12 cellular contexts compared by ENCODE assay signal in the genomic region with DNA sequence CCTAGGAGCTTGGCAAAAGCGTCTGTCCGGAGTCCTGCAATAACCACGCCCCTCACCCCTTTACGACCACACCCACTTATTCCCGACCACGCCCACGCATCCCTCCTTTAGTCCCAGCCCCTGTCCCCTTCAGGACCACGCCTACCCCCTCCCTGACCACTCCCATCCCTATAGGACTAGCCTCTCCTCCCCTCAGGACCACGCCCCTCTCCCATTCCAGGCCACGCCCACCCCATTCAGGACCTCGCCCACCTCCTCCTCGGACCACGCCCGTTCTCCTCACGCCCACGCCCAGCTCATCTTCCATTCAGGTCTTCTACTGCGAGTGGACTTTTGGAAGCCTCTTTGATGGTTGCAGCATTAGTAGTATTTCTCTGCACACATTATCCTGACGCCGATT.
DNase-seq lines count a peak whose midpoint lies in the region; ATAC-seq and TF ChIP-seq lines count a peak whose summit lies in the region.
"Had no signal": no experiment of that assay in that cellular context is flagged by ENCODE, and none has a peak within 500 bp of the region (broad histone marks: within the 10 kb centered on the region; RNA-seq: fewer than 3 reads in every experiment).

No MANE protein-coding gene starts in this region.

- peaks cover 20% of the 10 kb centered on the region for H3K27me3 Mint-ChIP-seq in type B pancreatic cell

- peaks cover 4% of the 10 kb centered on the region for H3K9me3 Mint-ChIP-seq in type B pancreatic cell

- no peaks in the 10 kb centered on the region for H3K36me3 ChIP-seq in cardiac muscle cell
- H3K36me3 ChIP-seq: BLaER1 treated with 17β-estradiol and CSF1 and Interleukin-3, amounts not matched to agents 10 nM and 100 nM had no signal

- H3K4me3 Mint-ChIP-seq in type B pancreatic cell, result peak overlapping the region; percentile 1

- H3K36me3 Mint-ChIP-seq in type B pancreatic cell, result peaks cover 9% of the 10 kb centered on the region

- no peak overlapping the region for H3K27ac ChIP-seq in cardiac muscle cell
- H3K27ac ChIP-seq: BLaER1 treated with 17β-estradiol and CSF1 and Interleukin-3, amounts not matched to agents 10 nM and 100 nM; body of pancreas had no signal

- peaks cover 9% of the 10 kb centered on the region for H3K4me1 ChIP-seq in cardiac muscle cell (ENCODE audit: low read depth)
- H3K4me1 ChIP-seq: BLaER1 treated with 17β-estradiol and CSF1 and Interleukin-3, amounts not matched to agents 10 nM and 100 nM; body of pancreas had no signal

- H3K9me3 ChIP-seq in cardiac muscle cell (ENCODE audit: low read depth), result no peaks in the 10 kb centered on the region
- H3K9me3 ChIP-seq: BLaER1 treated with 17β-estradiol and CSF1 and Interleukin-3, amounts not matched to agents 10 nM and 100 nM; body of pancreas had no signal

- TF ChIP-seq CTCF in cardiac muscle cell (IDR thresholded peaks at IDR 0.05; ENCODE audit: low read depth, low read length) (no peak), type B pancreatic cell (conservative IDR thresholded peaks at IDR 0.05) (no peak)

- peaks cover 48% of the 10 kb centered on the region for H3K4me1 Mint-ChIP-seq in type B pancreatic cell (ENCODE audit: unreplicated experiment)

- no peak overlapping the region for H3K4me3 ChIP-seq in cardiac muscle cell
- H3K4me3 ChIP-seq: BLaER1 treated with 17β-estradiol and CSF1 and Interleukin-3, amounts not matched to agents 10 nM and 100 nM; body of pancreas had no signal

- intact Hi-C loops in Right ventricle myocardium inferior (cut with DNase I), result no loop called here

- H3K27ac Mint-ChIP-seq in type B pancreatic cell, result no peak overlapping the region

- DNase-seq in cardiac muscle cell (ENCODE audit: low read depth in 1 of 2, low spot score in 1 of 2) (peak; percentile 62 to 66), Right ventricle myocardium inferior (ENCODE audit: missing footprints) (no peak), NCI-H82 treated with DMSO at 0.1 percent for 48 hours (lab: John Stamatoyannopoulos, UW; ENCODE audit: unreplicated experiment) (peak; percentile 32), type B pancreatic cell (ENCODE audit: extremely low spot score, unreplicated experiment) (no peak), hepatic stellate cell (ENCODE audit: low spot score) (no peak)
- DNase-seq: activated CD8-positive, alpha-beta memory T cell treated with anti-CD3 and anti-CD28 coated beads for 24 hours; NCI-H2171 treated with DMSO at 0.1 percent for 48 hours had no signal

- H3K27me3 ChIP-seq in cardiac muscle cell, result no peaks in the 10 kb centered on the region
- H3K27me3 ChIP-seq: BLaER1 treated with 17β-estradiol and CSF1 and Interleukin-3, amounts not matched to agents 10 nM and 100 nM; body of pancreas had no signal

- ATAC-seq in Right ventricle myocardium inferior (no peak), esophagus mucosa (peak; percentile 56), HG02588 (IDR thresholded peaks at IDR 0.05; ENCODE audit: unreplicated experiment) (no peak), HG02610 (IDR thresholded peaks at IDR 0.05; ENCODE audit: unreplicated experiment) (no peak)
- ATAC-seq: body of pancreas had no signal

Comparison
In these comparisons a context has a peak if more than half of its experiments do, and no peak if none do; other contexts are left out.
1. DNase-seq: peak in cardiac muscle cell (2 of 2) and NCI-H82 treated with DMSO at 0.1 percent for 48 hours (single experiment); none in Right ventricle myocardium inferior (single experiment), type B pancreatic cell (single experiment) and hepatic stellate cell (single experiment).